23 cellular contexts compared by ENCODE assay signal in genomic region chr1:206110820-206111219, GRCh38. TPM values are rescaled to one million over a fixed set of nuclear protein-coding genes. Genes with fewer than 3 reads are reported as not detected.
"Had no signal": no experiment of that assay in that cellular context is flagged by ENCODE, and none has a peak within 500 bp of the region (broad histone marks: within the 10 kb centered on the region; RNA-seq: fewer than 3 reads in every experiment).

No MANE protein-coding gene starts in this region.

- DNase-seq: Karpas-422, KG1, MG63, NCI-H1092, NCI-H1105 treated with DMSO at 0.1 percent for 48 hours, NCI-H1417 treated with DMSO at 0.1 percent for 48 hours, NCI-H146, NCI-H1694 treated with DMSO at 0.1 percent for 48 hours, NCI-H1930, NCI-H2081, NCI-H2107, NCI-H2227 treated with DMSO at 0.1 percent for 48 hours, NCI-H524 treated with DMSO at 0.1 percent for 48 hours, NCI-H69, NCI-H774, Right ventricle myocardium superior, RPMI8226, SIG-M5 had no signal

- H3K4me1 ChIP-seq: SJSA1 had no signal

- H3K27ac ChIP-seq: SJSA1, SK-N-MC had no signal

- H3K27me3 ChIP-seq: MG63 had no signal

- H3K36me3 ChIP-seq: MG63, SJSA1 had no signal

- H3K4me3 ChIP-seq: MG63, SJSA1, SK-N-MC had no signal

- FAIRE-seq: RCC 7860 had no signal

- H3K9me3 ChIP-seq: MG63, SJSA1 had no signal

RNA-seq across cellular contexts. Expression of gene AVPR1B, which starts 6.4 kb away (rescaled TPM):
- total RNA-seq: HT-29, NCI-H460, Right ventricle myocardium superior, SJSA1 had no signal

RNA-seq across cellular contexts. Expression of gene RHEX, which starts 57.8 kb away (rescaled TPM):
- total RNA-seq: HT-29, NCI-H460, SJSA1 had no signal
